ENCODE assay signal across 21 cellular contexts in the genomic region with DNA sequence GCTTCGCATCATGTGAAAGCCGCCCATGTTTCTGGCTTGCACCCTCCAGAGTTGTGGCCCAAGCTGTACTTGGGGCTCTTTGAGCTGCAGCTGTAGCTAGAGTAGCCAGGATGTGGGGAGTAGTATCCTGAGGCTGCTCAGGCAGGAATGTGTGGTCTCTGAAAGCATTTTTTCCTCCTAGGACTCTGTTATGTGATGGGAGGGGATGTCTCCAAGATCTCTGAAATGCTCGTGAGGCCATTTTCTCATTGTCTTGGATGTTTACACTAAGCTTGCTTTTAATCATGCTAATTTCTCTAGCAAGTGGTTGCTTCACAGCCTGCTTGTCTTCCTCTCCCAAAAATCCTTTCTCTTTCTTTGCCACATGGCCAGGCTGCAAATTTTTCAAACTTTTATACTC.
"Had no signal": no experiment of that assay in that cellular context is flagged by ENCODE, and none has a peak within 500 bp of the region (broad histone marks: within the 10 kb centered on the region; RNA-seq: fewer than 3 reads in every experiment).

No MANE protein-coding gene starts in this region.

- H3K4me3 Mint-ChIP-seq: immature natural killer cell; natural killer cell; stimulated activated naive B cell treated with anti-CD40 and anti-IgM and Interleukin-4, amounts not matched to agents 10 μg/mL and 1 μg/mL and 100 μg/mL, for 72 hours; stimulated activated naive CD8-positive, alpha-beta T cell treated with anti-CD3 and anti-CD28 coated beads, Interleukin-15, Interleukin-2, amounts not matched to agents 100 ng/mL and 50 ng/mL, for 24 hours had no signal

- H3K4me3 ChIP-seq: coronary artery, left ventricle myocardium inferior, lower lobe of right lung, right lobe of liver, thoracic aorta, tibial nerve, upper lobe of left lung had no signal

- H3K4me1 ChIP-seq: left ventricle myocardium inferior, lower lobe of right lung, parathyroid adenoma, right lobe of liver, tibial nerve, upper lobe of left lung had no signal

- H3K9ac ChIP-seq: parathyroid adenoma had no signal

- H3K36me3 Mint-ChIP-seq: immature natural killer cell; stimulated activated naive B cell treated with anti-CD40 and anti-IgM and Interleukin-4, amounts not matched to agents 10 μg/mL and 1 μg/mL and 100 μg/mL, for 72 hours had no signal

- H3K27ac ChIP-seq: coronary artery, left ventricle myocardium inferior, lower lobe of right lung, neutrophil, parathyroid adenoma, right lobe of liver, thoracic aorta, tibial nerve, upper lobe of left lung had no signal

- H3K79me2 ChIP-seq: parathyroid adenoma had no signal

- ATAC-seq: left colon; lower lobe of right lung; natural killer cell; right lobe of liver; stimulated activated naive B cell treated with anti-CD40 and anti-IgM and Interleukin-4, amounts not matched to agents 10 μg/mL and 1 μg/mL and 100 μg/mL, for 72 hours had no signal

- H3K27me3 ChIP-seq: neutrophil, right lobe of liver, tibial nerve, upper lobe of left lung had no signal

- H3K4me1 Mint-ChIP-seq: immature natural killer cell; natural killer cell; stimulated activated naive B cell treated with anti-CD40 and anti-IgM and Interleukin-4, amounts not matched to agents 10 μg/mL and 1 μg/mL and 100 μg/mL, for 72 hours had no signal

- H3K36me3 ChIP-seq: left ventricle myocardium inferior, lower lobe of right lung, neutrophil, right lobe of liver, thoracic aorta, tibial nerve, upper lobe of left lung had no signal

- H3K9me3 ChIP-seq: lower lobe of right lung, neutrophil, right lobe of liver, thoracic aorta had no signal

- H2AFZ ChIP-seq: parathyroid adenoma had no signal

- H3K27me3 Mint-ChIP-seq: progenitor cell of endocrine pancreas; stimulated activated naive B cell treated with anti-CD40 and anti-IgM and Interleukin-4, amounts not matched to agents 10 μg/mL and 1 μg/mL and 100 μg/mL, for 72 hours; stimulated activated naive CD8-positive, alpha-beta T cell treated with anti-CD3 and anti-CD28 coated beads, Interleukin-15, Interleukin-2, amounts not matched to agents 100 ng/mL and 50 ng/mL, for 24 hours had no signal

- H3K27ac Mint-ChIP-seq: immature natural killer cell; natural killer cell; progenitor cell of endocrine pancreas; stimulated activated naive B cell treated with anti-CD40 and anti-IgM and Interleukin-4, amounts not matched to agents 10 μg/mL and 1 μg/mL and 100 μg/mL, for 72 hours; stimulated activated naive CD8-positive, alpha-beta T cell treated with anti-CD3 and anti-CD28 coated beads, Interleukin-15, Interleukin-2, amounts not matched to agents 100 ng/mL and 50 ng/mL, for 24 hours had no signal

- DNase-seq: hypothalamus; immature natural killer cell; islet precursor cell; kidney glomerular epithelial cell; left colon; left ventricle myocardium inferior; lower lobe of right lung; natural killer cell; right lobe of liver; small intestine; stimulated activated CD4-positive, alpha-beta T cell treated with anti-CD3 and anti-CD28 coated beads, Interleukin-15, amount 100 ng/mL, for 24 hours; stimulated activated CD4-positive, alpha-beta T cell treated with anti-CD3 and anti-CD28 coated beads, Interleukin-2, amount 100 ng/mL, for 48 hours; stimulated activated naive B cell treated with anti-CD40 and anti-IgM and Interleukin-4, amounts not matched to agents 10 μg/mL and 1 μg/mL and 100 μg/mL, for 72 hours; upper lobe of left lung had no signal
